In genomic region chr12:108172033-108172432, GRCh38 we compare ENCODE assay signal across 1 cellular context.
TF ChIP-seq lines count a peak whose summit lies in the region.

No MANE protein-coding gene starts in this region.

TF ChIP-seq in K562, 482 proteins besides CTCF, POLR2A, EP300 and RAD21 (continued from another document):
- TF ChIP-seq ZNF592 (IDR thresholded peaks at IDR 0.05) (no peak), POLR2AphosphoS2 (IDR thresholded peaks at IDR 0.05; ENCODE audit: low read length) (no peak), SMAD1 (IDR thresholded peaks at IDR 0.05; ENCODE audit: low read depth, low read length, partially characterized antibody) (no peak), XRCC3 (IDR thresholded peaks at IDR 0.05) (no peak), MNT (conservative IDR thresholded peaks at IDR 0.05) (no peak), ZBTB17 (CRISPR knock-in tag; IDR thresholded peaks at IDR 0.05) (no peak), ZNF347 (CRISPR knock-in tag; IDR thresholded peaks at IDR 0.05; ENCODE audit: low read depth) (no peak), KDM1A (IDR thresholded peaks at IDR 0.05) (peak; percentile 73 to 79), HDAC2 (IDR thresholded peaks at IDR 0.05) (peak; percentile 67; the same call in 1 of the 2 replicates)
